Comparison of ENCODE assay signal across 20 cellular contexts in the genomic region with DNA sequence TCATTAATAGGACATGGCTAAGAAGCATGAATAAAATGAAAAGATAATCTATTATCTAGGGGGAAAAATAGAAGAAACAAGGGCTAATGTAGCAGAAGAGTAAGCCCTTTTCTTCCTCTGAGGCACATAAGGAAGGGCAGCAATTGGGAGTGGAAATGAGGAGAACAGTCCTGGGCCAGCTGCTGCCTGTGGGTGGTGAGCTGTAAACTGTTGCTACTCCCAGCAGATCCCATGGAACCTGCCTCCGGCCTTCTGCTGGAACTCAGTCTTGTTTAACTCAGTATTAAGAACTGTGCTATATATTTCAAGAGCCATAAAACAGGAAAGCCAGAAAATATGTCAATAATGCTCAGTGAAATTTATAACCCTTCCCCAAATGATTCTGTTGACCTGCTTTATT.
DNase-seq lines count a peak whose midpoint lies in the region; ATAC-seq and TF ChIP-seq lines count a peak whose summit lies in the region.
"Had no signal": no experiment of that assay in that cellular context is flagged by ENCODE, and none has a peak within 500 bp of the region (broad histone marks: within the 10 kb centered on the region; RNA-seq: fewer than 3 reads in every experiment).

No MANE protein-coding gene starts in this region.

- no peaks in the 10 kb centered on the region for H3K4me1 Mint-ChIP-seq in WTC11
- H3K4me1 Mint-ChIP-seq in osteocyte (ENCODE audit: unreplicated experiment): peaks cover 38% of the 10 kb centered on the region
- H3K4me1 Mint-ChIP-seq: CD14-positive monocyte had no signal

- H3K9me3 ChIP-seq in PC-3 (ENCODE audit: low read length): no peaks in the 10 kb centered on the region
- H3K9me3 ChIP-seq: A549, Caco-2, SJSA1 had no signal

- POLR2A ChIA-PET in WTC11 (lab: Charles Lee) (interaction anchor here (0.6 kb wide), 1 partner anchor 20 kb away, joined by 3 read pairs; no protein-coding TSS in a partner anchor), PC-3 (lab: Charles Lee; ENCODE audit: unreplicated experiment) (no interaction called here)

- no peak overlapping the region for H3K9ac ChIP-seq in PC-3 (ENCODE audit: low read length)
- H3K9ac ChIP-seq: GM23248 had no signal

- H2AFZ ChIP-seq in PC-3 (ENCODE audit: low read length): no peak overlapping the region
- H2AFZ ChIP-seq: GM23248 had no signal

- intact Hi-C loops in PC-3 (cut with micrococcal nuclease): no loop called here

- no peaks in the 10 kb centered on the region for H4K20me1 ChIP-seq in PC-3 (ENCODE audit: low read length)

- H3K9me2 ChIP-seq in PC-3 (replicated peaks; ENCODE audit: low read length): no peaks in the 10 kb centered on the region

- no peaks in the 10 kb centered on the region for H3K27me3 ChIP-seq in PC-3 (ENCODE audit: low read length)
- H3K27me3 ChIP-seq: SJSA1 had no signal

- H3K27me3 Mint-ChIP-seq in WTC11 (ENCODE audit: low read depth): peaks cover 4% of the 10 kb centered on the region; the same call in 1 of the 2 replicates
- H3K27me3 Mint-ChIP-seq in osteocyte (ENCODE audit: unreplicated experiment): no peaks in the 10 kb centered on the region

- DNase-seq in AG10803 (ENCODE audit: low read depth) (peak; percentile 22), WTC11 (ENCODE audit: low spot score) (peak; percentile 12), iPS-NIHi7 (ENCODE audit: extremely low spot score) (peak; percentile 16), osteocyte (ENCODE audit: extremely low spot score, unreplicated experiment) (no peak), PC-3 (no peak), HuH-7 (ENCODE audit: low spot score) (no peak), kidney glomerular epithelial cell (lab: John Stamatoyannopoulos, UW) (no peak)
- no peak for DNase-seq in stimulated activated naive CD8-positive, alpha-beta T cell treated with anti-CD3 and anti-CD28 coated beads, Interleukin-15, Interleukin-2, amounts not matched to agents 100 U/mL and 50 U/mL, for 24 hours
- DNase-seq: Caco-2; DMS153; GM23248; NCI-H187; NCI-H345; NCI-H526; NK-92 treated with Interleukin-12 subunit alpha and Interleukin-12 subunit beta, amount 100 ng/mL, for 24 hours; RPMI8226 had no signal

- H3K9me3 Mint-ChIP-seq in WTC11: 0 out of 2 replicates have a peak, but pooled peaks cover 4% of the 10 kb centered on the region
- peaks cover 9% of the 10 kb centered on the region for H3K9me3 Mint-ChIP-seq in osteocyte (ENCODE audit: unreplicated experiment)

- H3K4me3 ChIP-seq in AG10803 (ENCODE audit: low read length) (no peak overlapping the region), PC-3 (ENCODE audit: low read length) (no peak overlapping the region)
- H3K4me3 ChIP-seq: A549, GM23248, SJSA1 had no signal

- no peak overlapping the region for H3K27ac ChIP-seq in PC-3 (ENCODE audit: low read length)
- H3K27ac ChIP-seq: A549, GM23248, SJSA1 had no signal

- H3K79me2 ChIP-seq in PC-3 (ENCODE audit: low read length): no peaks in the 10 kb centered on the region

- no peaks in the 10 kb centered on the region for H3K36me3 ChIP-seq in PC-3 (ENCODE audit: low read depth, low read length)
- H3K36me3 ChIP-seq: SJSA1 had no signal

- no peak overlapping the region for H3K4me2 ChIP-seq in PC-3 (ENCODE audit: low read length)
- H3K4me2 ChIP-seq: A549 had no signal

- H3K4me1 ChIP-seq in PC-3 (ENCODE audit: insufficient read depth, low read length): peaks cover 8% of the 10 kb centered on the region; the same call in 1 of the 2 replicates
- H3K4me1 ChIP-seq: A549, Caco-2, SJSA1 had no signal

- CTCF ChIA-PET in WTC11 (lab: Charles Lee) (no interaction called here), PC-3 (lab: Charles Lee) (no interaction called here)

- ATAC-seq in WTC11: peak; percentile 65; the same call in 1 of the 2 replicates
- ATAC-seq in PC-3: no peak
- ATAC-seq in stimulated activated naive CD8-positive, alpha-beta T cell treated with anti-CD3 and anti-CD28 coated beads, Interleukin-15, Interleukin-2, amounts not matched to agents 100 U/mL and 50 U/mL, for 24 hours: no peak
- ATAC-seq: A549, HCT116 had no signal

- H3K36me3 Mint-ChIP-seq in WTC11 (no peaks in the 10 kb centered on the region), osteocyte (ENCODE audit: unreplicated experiment) (peaks cover 6% of the 10 kb centered on the region)
- H3K36me3 Mint-ChIP-seq: CD14-positive monocyte had no signal

- H3K4me3 Mint-ChIP-seq in WTC11 (no peak overlapping the region), osteocyte (ENCODE audit: unreplicated experiment) (no peak overlapping the region)
- H3K4me3 Mint-ChIP-seq: CD14-positive monocyte had no signal

- H3F3A ChIP-seq in PC-3 (ENCODE audit: low read length, unreplicated experiment): no peaks in the 10 kb centered on the region

- no TSS peak for BruUV-seq in PC-3 (replicated peaks; lab: Mats Ljungman, UMichigan)

- H3K27ac Mint-ChIP-seq in WTC11: no peak overlapping the region
- peak overlapping the region; percentile 87 for H3K27ac Mint-ChIP-seq in osteocyte (ENCODE audit: unreplicated experiment)
- H3K27ac Mint-ChIP-seq: CD14-positive monocyte had no signal

- TF ChIP-seq CTCF in AG10803 (conservative IDR thresholded peaks at IDR 0.05; ENCODE audit: low read length) (no peak), WTC11 (IDR thresholded peaks at IDR 0.05) (no peak), osteocyte (IDR thresholded peaks at IDR 0.05) (no peak), PC-3 (conservative IDR thresholded peaks at IDR 0.05; ENCODE audit: low read depth, low read length) (no peak)

TF ChIP-seq in WTC11, 78 proteins besides CTCF, POLR2A, EP300 and RAD21:
- no peak for TF ChIP-seq ZNF416 (CRISPR knock-in tag; IDR thresholded peaks at IDR 0.05)
- no peak for TF ChIP-seq ZNF138 (CRISPR knock-in tag; conservative IDR thresholded peaks at IDR 0.05)
- TF ChIP-seq ZSCAN18 (CRISPR knock-in tag; IDR thresholded peaks at IDR 0.05): no peak

Comparison
In these comparisons a context has a peak if more than half of its experiments do, and no peak if none do; other contexts are left out.
1. DNase-seq: peak in AG10803 (single experiment), WTC11 (single experiment) and iPS-NIHi7 (single experiment); none in osteocyte (single experiment), PC-3 (single experiment), stimulated activated naive CD8-positive, alpha-beta T cell treated with anti-CD3 and anti-CD28 coated beads, Interleukin-15, Interleukin-2, amounts not matched to agents 100 U/mL and 50 U/mL, for 24 hours (single experiment), HuH-7 (single experiment) and kidney glomerular epithelial cell (single experiment).